In the genomic region with DNA sequence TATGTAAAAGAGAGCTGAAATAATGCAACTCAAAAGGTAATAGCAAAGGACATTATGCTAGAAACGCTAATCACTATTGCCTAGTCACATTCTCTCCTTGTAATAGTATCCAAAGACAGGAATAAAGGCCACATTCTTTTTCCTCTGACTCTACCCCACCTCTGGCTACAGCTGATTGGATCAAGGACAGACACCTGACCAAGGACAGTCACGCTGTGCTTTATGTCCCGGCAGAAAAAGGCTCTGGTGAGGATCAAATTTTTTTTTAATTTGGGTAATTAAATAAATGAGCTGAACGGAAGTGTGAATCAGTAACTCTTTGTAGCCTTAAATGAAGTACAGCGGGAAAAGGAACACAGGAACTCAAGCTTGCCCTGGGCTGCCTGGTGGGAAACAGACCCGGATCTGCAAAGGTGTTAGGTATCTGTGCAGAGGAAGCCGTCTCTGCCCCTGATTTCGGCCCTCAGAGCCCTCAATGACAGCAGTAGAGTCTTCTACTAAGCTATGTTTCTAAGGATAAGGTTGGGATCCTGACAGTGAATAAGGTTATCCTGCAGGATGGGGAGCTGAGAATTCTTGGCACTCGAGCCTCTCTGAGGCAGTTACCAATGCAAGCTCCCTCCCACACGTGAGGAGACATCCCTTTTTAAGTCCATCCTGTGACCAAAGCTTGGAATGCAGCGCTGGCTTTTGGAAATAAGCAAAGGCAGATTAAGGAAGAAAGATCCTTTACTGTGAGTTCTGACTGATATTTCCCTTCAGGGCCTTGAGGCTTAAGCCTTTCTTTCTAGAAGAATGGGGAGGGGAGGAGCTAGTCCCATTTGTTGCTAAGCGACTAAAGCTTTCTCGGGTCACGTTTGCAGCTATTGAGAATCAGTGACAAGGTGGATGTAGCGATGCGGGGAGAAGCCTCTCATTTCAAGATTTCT, we compare ENCODE assay signal across 12 cellular contexts. TPM values are rescaled to one million over a fixed set of nuclear protein-coding genes. Genes with fewer than 3 reads are reported as not detected.
DNase-seq lines count a peak whose midpoint lies in the region; ATAC-seq, FAIRE-seq and TF ChIP-seq lines count a peak whose summit lies in the region.
"Had no signal": no experiment of that assay in that cellular context is flagged by ENCODE, and none has a peak within 500 bp of the region (broad histone marks: within the 10 kb centered on the region; RNA-seq: fewer than 3 reads in every experiment).

No MANE protein-coding gene starts in this region.

- no peak overlapping the region for H3K4me2 ChIP-seq in keratinocyte (ENCODE audit: control insufficient read depth, extremely low read depth, insufficient read depth, low read depth, low read length)

- ATAC-seq in HG02840 (IDR thresholded peaks at IDR 0.05; ENCODE audit: low FRiP score, unreplicated experiment): no peak
- no peak for ATAC-seq in left cardiac atrium
- ATAC-seq: activated naive CD4-positive, alpha-beta T cell treated with anti-CD3 and anti-CD28 coated beads, Interleukin-2, amount 50 U/mL, for 72 hours had no signal

- intact Hi-C loops in left cardiac atrium (cut with DNase I): no loop called here

- no peak for FAIRE-seq in keratinocyte (lab: Jason Lieb, UNC)

- H3K27ac ChIP-seq in brain microvascular endothelial cell (peak overlapping the region; percentile 77), keratinocyte (ENCODE audit: control insufficient read depth, insufficient read depth, low read length) (no peak overlapping the region)
- H3K27ac ChIP-seq: tibial nerve had no signal

- H3K4me1 ChIP-seq in keratinocyte (ENCODE audit: control insufficient read depth, extremely low read depth, insufficient read depth, low read length): peaks cover 6% of the 10 kb centered on the region

- in situ Hi-C loops in brain microvascular endothelial cell (cut with HindIII; ENCODE audit: low pct_ligation_motif_present, low sequenced_read_pairs): no loop called here

- H3K4me3 ChIP-seq in AG10803 (ENCODE audit: low read length): no peak overlapping the region
- peak overlapping the region; percentile 1 for H3K4me3 ChIP-seq in brain microvascular endothelial cell (ENCODE audit: low read depth, low read length)
- H3K4me3 ChIP-seq in keratinocyte (ENCODE audit: control insufficient read depth in 2 of 3, extremely low read depth in 1 of 3, insufficient read depth in 2 of 3, low read depth in 1 of 3, low read length in 3 of 3): no peak overlapping the region
- H3K4me3 ChIP-seq: tibial nerve had no signal

- no peaks in the 10 kb centered on the region for H3K27me3 ChIP-seq in brain microvascular endothelial cell (replicated peaks)
- H3K27me3 ChIP-seq in keratinocyte (ENCODE audit: control insufficient read depth, extremely low read depth, insufficient read depth, low read length): no peaks in the 10 kb centered on the region
- H3K27me3 ChIP-seq: tibial nerve had no signal

- H3K9me1 ChIP-seq in keratinocyte (ENCODE audit: control insufficient read depth, extremely low read depth, insufficient read depth, low read length): no peaks in the 10 kb centered on the region

- H3K79me2 ChIP-seq in keratinocyte (ENCODE audit: control insufficient read depth, insufficient read depth, low read length): no peaks in the 10 kb centered on the region

- TF ChIP-seq EP300 in Ishikawa (IDR thresholded peaks at IDR 0.05; ENCODE audit: borderline replicate concordance): no peak

- H3K9me3 ChIP-seq in keratinocyte (ENCODE audit: control insufficient read depth, low read depth, low read length): no peaks in the 10 kb centered on the region
- H3K9me3 ChIP-seq: tibial nerve had no signal

- dilution Hi-C loops in keratinocyte (cut with MboI; ENCODE audit: extremely low pct_ligation_motif_present, low sequenced_read_pairs): no loop called here

- TF ChIP-seq CTCF in AG10803 (conservative IDR thresholded peaks at IDR 0.05; ENCODE audit: low read length) (no peak), brain microvascular endothelial cell (IDR thresholded peaks at IDR 0.05; ENCODE audit: low read depth, low read length, missing control alignments) (no peak), keratinocyte (optimal IDR thresholded peaks at IDR 0.05 in 1 of 3, IDR thresholded peaks at IDR 0.05 in 1 of 3, conservative IDR thresholded peaks at IDR 0.05 in 1 of 3; ENCODE audit: extremely low read depth in 1 of 3, insufficient read depth in 2 of 3, low read length in 3 of 3) (no peak)

- TF ChIP-seq RAD21 in Ishikawa (IDR thresholded peaks at IDR 0.05; ENCODE audit: low read depth): no peak

- H2AFZ ChIP-seq in keratinocyte (ENCODE audit: control insufficient read depth, low read length): peak overlapping the region; percentile 7

- H3K36me3 ChIP-seq in brain microvascular endothelial cell (replicated peaks) (no peaks in the 10 kb centered on the region), keratinocyte (ENCODE audit: control insufficient read depth in 2 of 2, extremely low read depth in 1 of 2, insufficient read depth in 2 of 2, low read length in 2 of 2) (no peaks in the 10 kb centered on the region)
- H3K36me3 ChIP-seq: tibial nerve had no signal

- H4K20me1 ChIP-seq in keratinocyte (ENCODE audit: control insufficient read depth, extremely low read depth, insufficient read depth, low read length): no peaks in the 10 kb centered on the region

- H3K9ac ChIP-seq in keratinocyte (ENCODE audit: control insufficient read depth, extremely low read depth, insufficient read depth, low read length): no peak overlapping the region

- DNase-seq in AG10803 (ENCODE audit: low read depth) (peak; percentile 59), brain microvascular endothelial cell (peak; percentile 49), keratinocyte (ENCODE audit: low read depth, low spot score) (no peak), SW 1271 (lab: John Stamatoyannopoulos, UW) (no peak), NCI-H2107 treated with DMSO at 0.1 percent for 48 hours (lab: John Stamatoyannopoulos, UW; ENCODE audit: unreplicated experiment) (no peak), left cardiac atrium (no peak)
- DNase-seq: immature natural killer cell; stimulated activated CD4-positive, alpha-beta T cell treated with anti-CD3 and anti-CD28 coated beads, Interleukin-12 subunit alpha, Interleukin-12 subunit beta, amount 100 ng/mL, for 4 hours had no signal

TF ChIP-seq in Ishikawa, 13 proteins besides CTCF, POLR2A, EP300 and RAD21:
- TF ChIP-seq, protein P1, sequence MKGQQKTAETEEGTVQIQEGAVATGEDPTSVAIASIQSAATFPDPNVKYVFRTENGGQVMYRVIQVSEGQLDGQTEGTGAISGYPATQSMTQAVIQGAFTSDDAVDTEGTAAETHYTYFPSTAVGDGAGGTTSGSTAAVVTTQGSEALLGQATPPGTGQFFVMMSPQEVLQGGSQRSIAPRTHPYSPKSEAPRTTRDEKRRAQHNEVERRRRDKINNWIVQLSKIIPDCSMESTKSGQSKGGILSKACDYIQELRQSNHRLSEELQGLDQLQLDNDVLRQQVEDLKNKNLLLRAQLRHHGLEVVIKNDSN (IDR thresholded peaks at IDR 0.05): peak; percentile 21; the same call in 1 of the 2 replicates
- no peak for TF ChIP-seq CEBPB (IDR thresholded peaks at IDR 0.05)

RNA-seq across cellular contexts. Expression of a gene that starts 37.8 kb away (rescaled TPM):
- 7.1 to 12.3 TPM (median 8.2 TPM) in 3 replicates for polyA plus RNA-seq in keratinocyte
- 1.3 TPM for polyA plus RNA-seq in keratinocyte (2011; ENCODE audit: low read depth)
- 2.3 and 5.5 TPM in 2 replicates for polyA plus RNA-seq in keratinocyte (2011; cell fraction: cytosol; rRNA removed)
- 13.3 and 14.6 TPM in 2 replicates for polyA plus RNA-seq in keratinocyte (2011; cell fraction: nucleus; rRNA removed)
- polyA plus RNA-seq in keratinocyte (2012; ENCODE audit: low replicate concordance): 3.6 and 4.3 TPM in 2 replicates
- 12.6 to 57.2 TPM (median 43.7 TPM) in 3 replicates for polyA minus RNA-seq in keratinocyte
- 12.3 TPM for polyA minus RNA-seq in keratinocyte (2011; cell fraction: cytosol; rRNA and poly(A)+ RNA removed)
- 33.8 and 72.4 TPM in 2 replicates for polyA minus RNA-seq in keratinocyte (2011; cell fraction: nucleus; rRNA and poly(A)+ RNA removed)
- total RNA-seq in left cardiac atrium: 1 to 10 TPM; 3.8 to 6.3 TPM

Comparison
In these comparisons a context has a peak if more than half of its experiments do, and no peak if none do; other contexts are left out.
1. DNase-seq: peak in AG10803 (single experiment) and brain microvascular endothelial cell (single experiment); none in keratinocyte (single experiment), SW 1271 (0 of 2), NCI-H2107 treated with DMSO at 0.1 percent for 48 hours (single experiment) and left cardiac atrium (single experiment).